1 cellular context compared by ENCODE assay signal in genomic region chr6:42388046-42388445, GRCh38.
TF ChIP-seq lines count a peak whose summit lies in the region.

No MANE protein-coding gene starts in this region.

TF ChIP-seq in HepG2, 621 proteins besides CTCF, POLR2A, EP300 and RAD21:
- TF ChIP-seq, protein P1, sequence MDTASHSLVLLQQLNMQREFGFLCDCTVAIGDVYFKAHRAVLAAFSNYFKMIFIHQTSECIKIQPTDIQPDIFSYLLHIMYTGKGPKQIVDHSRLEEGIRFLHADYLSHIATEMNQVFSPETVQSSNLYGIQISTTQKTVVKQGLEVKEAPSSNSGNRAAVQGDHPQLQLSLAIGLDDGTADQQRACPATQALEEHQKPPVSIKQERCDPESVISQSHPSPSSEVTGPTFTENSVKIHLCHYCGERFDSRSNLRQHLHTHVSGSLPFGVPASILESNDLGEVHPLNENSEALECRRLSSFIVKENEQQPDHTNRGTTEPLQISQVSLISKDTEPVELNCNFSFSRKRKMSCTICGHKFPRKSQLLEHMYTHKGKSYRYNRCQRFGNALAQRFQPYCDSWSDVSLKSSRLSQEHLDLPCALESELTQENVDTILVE (CRISPR knock-in tag; IDR thresholded peaks at IDR 0.05) = no peak
- no peak for TF ChIP-seq ZNF567 (CRISPR knock-in tag; IDR thresholded peaks at IDR 0.05; ENCODE audit: borderline replicate concordance)
- TF ChIP-seq NR2C2 (CRISPR knock-in tag; IDR thresholded peaks at IDR 0.05; ENCODE audit: borderline replicate concordance) = no peak
- TF ChIP-seq, protein P2, sequence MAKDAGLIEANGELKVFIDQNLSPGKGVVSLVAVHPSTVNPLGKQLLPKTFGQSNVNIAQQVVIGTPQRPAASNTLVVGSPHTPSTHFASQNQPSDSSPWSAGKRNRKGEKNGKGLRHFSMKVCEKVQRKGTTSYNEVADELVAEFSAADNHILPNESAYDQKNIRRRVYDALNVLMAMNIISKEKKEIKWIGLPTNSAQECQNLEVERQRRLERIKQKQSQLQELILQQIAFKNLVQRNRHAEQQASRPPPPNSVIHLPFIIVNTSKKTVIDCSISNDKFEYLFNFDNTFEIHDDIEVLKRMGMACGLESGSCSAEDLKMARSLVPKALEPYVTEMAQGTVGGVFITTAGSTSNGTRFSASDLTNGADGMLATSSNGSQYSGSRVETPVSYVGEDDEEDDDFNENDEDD (CRISPR knock-in tag; IDR thresholded peaks at IDR 0.05; ENCODE audit: borderline replicate concordance) = no peak
- no peak for TF ChIP-seq STAG1 (CRISPR knock-in tag; IDR thresholded peaks at IDR 0.05)
- no peak for TF ChIP-seq ZNF562 (CRISPR knock-in tag; IDR thresholded peaks at IDR 0.05; ENCODE audit: borderline replicate concordance)
- TF ChIP-seq, protein P3, sequence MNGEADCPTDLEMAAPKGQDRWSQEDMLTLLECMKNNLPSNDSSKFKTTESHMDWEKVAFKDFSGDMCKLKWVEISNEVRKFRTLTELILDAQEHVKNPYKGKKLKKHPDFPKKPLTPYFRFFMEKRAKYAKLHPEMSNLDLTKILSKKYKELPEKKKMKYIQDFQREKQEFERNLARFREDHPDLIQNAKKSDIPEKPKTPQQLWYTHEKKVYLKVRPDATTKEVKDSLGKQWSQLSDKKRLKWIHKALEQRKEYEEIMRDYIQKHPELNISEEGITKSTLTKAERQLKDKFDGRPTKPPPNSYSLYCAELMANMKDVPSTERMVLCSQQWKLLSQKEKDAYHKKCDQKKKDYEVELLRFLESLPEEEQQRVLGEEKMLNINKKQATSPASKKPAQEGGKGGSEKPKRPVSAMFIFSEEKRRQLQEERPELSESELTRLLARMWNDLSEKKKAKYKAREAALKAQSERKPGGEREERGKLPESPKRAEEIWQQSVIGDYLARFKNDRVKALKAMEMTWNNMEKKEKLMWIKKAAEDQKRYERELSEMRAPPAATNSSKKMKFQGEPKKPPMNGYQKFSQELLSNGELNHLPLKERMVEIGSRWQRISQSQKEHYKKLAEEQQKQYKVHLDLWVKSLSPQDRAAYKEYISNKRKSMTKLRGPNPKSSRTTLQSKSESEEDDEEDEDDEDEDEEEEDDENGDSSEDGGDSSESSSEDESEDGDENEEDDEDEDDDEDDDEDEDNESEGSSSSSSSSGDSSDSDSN (CRISPR knock-in tag; IDR thresholded peaks at IDR 0.05) = no peak
- TF ChIP-seq TSC22D2 (CRISPR knock-in tag; IDR thresholded peaks at IDR 0.05; ENCODE audit: borderline replicate concordance) = no peak
- TF ChIP-seq FOXO4 (CRISPR knock-in tag; conservative IDR thresholded peaks at IDR 0.05) = no peak
- TF ChIP-seq NKX3-1 (CRISPR knock-in tag; IDR thresholded peaks at IDR 0.05) = no peak
